Comparison of ENCODE assay signal across 16 cellular contexts in the genomic region with DNA sequence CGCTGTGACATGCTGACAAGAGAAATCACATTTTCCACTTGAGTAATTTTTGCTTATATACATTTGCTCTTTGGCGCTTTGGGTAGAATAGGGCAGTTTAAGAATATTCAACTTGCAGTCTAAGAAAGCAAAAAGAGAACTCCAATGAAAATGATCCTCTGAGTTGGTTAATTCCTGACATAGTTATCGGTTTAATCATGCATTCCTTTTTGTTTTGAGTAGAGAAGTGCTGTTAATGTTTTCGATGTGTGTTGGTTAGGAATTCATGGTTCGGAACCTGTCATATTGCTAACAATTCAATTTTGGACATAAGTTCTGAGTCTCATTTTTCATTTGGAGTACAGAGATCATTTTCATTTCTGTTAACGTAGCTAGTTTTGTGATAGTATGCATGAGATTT.
A peak's percentile ranks its signal among the peaks of the same experiment; 100 is the strongest.
DNase-seq lines count a peak whose midpoint lies in the region; ATAC-seq and TF ChIP-seq lines count a peak whose summit lies in the region.
"Had no signal": no experiment of that assay in that cellular context is flagged by ENCODE, and none has a peak within 500 bp of the region (broad histone marks: within the 10 kb centered on the region; RNA-seq: fewer than 3 reads in every experiment).

No MANE protein-coding gene starts in this region.

- POLR2A ChIA-PET in A673 (lab: Charles Lee; ENCODE audit: low non-redundant PET) = no interaction called here
- POLR2A ChIA-PET in activated CD4-positive, alpha-beta memory T cell treated with anti-CD3 and anti-CD28 coated beads, Interleukin-2, amount 10 ng/mL, durations not matched to agents 7 days and 5 days (lab: Charles Lee) = no interaction called here

- no peaks in the 10 kb centered on the region for H3K4me1 ChIP-seq in A673 (ENCODE audit: insufficient read depth, low read length, poor library complexity, severe bottlenecking)

- no peaks in the 10 kb centered on the region for H3K9me3 Mint-ChIP-seq in activated CD4-positive, alpha-beta memory T cell treated with anti-CD3 and anti-CD28 coated beads, Interleukin-2, amount 10 ng/mL, durations not matched to agents 7 days and 5 days
- H3K9me3 Mint-ChIP-seq: T-helper 2 cell treated with Interferon-gamma antibody and Interleukin-4, amounts not matched to agents 5 μg/mL and 100 μg/mL, for 36 hours had no signal

- no TSS peak for BruUV-seq in A673 (replicated peaks; lab: Mats Ljungman, UMichigan)

- H3K9me3 ChIP-seq in A673 (ENCODE audit: low read depth, low read length, poor library complexity, severe bottlenecking) = no peaks in the 10 kb centered on the region
- H3K9me3 ChIP-seq: tibial artery had no signal

- H3K36me3 Mint-ChIP-seq in activated CD4-positive, alpha-beta memory T cell treated with anti-CD3 and anti-CD28 coated beads, Interleukin-2, amount 10 ng/mL, durations not matched to agents 7 days and 5 days (ENCODE audit: low read depth) = no peaks in the 10 kb centered on the region

- H3K36me3 ChIP-seq in A673 (ENCODE audit: insufficient read depth, low read length, poor library complexity, severe bottlenecking) = no peaks in the 10 kb centered on the region
- H3K36me3 ChIP-seq: tibial artery had no signal

- H3K27me3 Mint-ChIP-seq in activated CD4-positive, alpha-beta memory T cell treated with anti-CD3 and anti-CD28 coated beads, Interleukin-2, amount 10 ng/mL, durations not matched to agents 7 days and 5 days = no peaks in the 10 kb centered on the region

- DNase-seq in A673 (ENCODE audit: low spot score) (peak; percentile 4), HFF-Myc (ENCODE audit: extremely low read depth, low read depth) (peak; percentile 35), astrocyte of the hippocampus (ENCODE audit: low read depth, low spot score) (peak; percentile 78), iris pigment epithelial cell (ENCODE audit: low read depth) (peak; percentile 85), T-helper 9 cell (no peak), GF-D8 (lab: John Stamatoyannopoulos, UW) (no peak)
- DNase-seq in activated CD4-positive, alpha-beta memory T cell treated with anti-CD3 and anti-CD28 coated beads, Interleukin-2, amount 10 ng/mL, durations not matched to agents 7 days and 5 days = no peak
- DNase-seq: activated CD4-positive, alpha-beta T cell treated with anti-CD3 and anti-CD28 coated beads, Interleukin-2, amount 50 U/mL, for 4 hours; caudate nucleus; NCI-H1436 treated with DMSO at 0.1 percent for 48 hours; stimulated activated CD4-positive, alpha-beta T cell treated with anti-CD3 and anti-CD28 coated beads, Interleukin-15, amount 100 ng/mL, for 24 hours; tibial artery had no signal

- no peak for ATAC-seq in GM19397 (IDR thresholded peaks at IDR 0.05; ENCODE audit: unreplicated experiment)

- no peak overlapping the region for H3K4me3 Mint-ChIP-seq in activated CD4-positive, alpha-beta memory T cell treated with anti-CD3 and anti-CD28 coated beads, Interleukin-2, amount 10 ng/mL, durations not matched to agents 7 days and 5 days
- H3K4me3 Mint-ChIP-seq: T-helper 2 cell treated with Interferon-gamma antibody and Interleukin-4, amounts not matched to agents 5 μg/mL and 100 μg/mL, for 36 hours had no signal

- no peaks in the 10 kb centered on the region for H3K27me3 ChIP-seq in A673 (replicated peaks; ENCODE audit: insufficient read depth, low read depth, low read length, poor library complexity)
- H3K27me3 ChIP-seq: tibial artery had no signal

- no peak overlapping the region for H3K27ac Mint-ChIP-seq in activated CD4-positive, alpha-beta memory T cell treated with anti-CD3 and anti-CD28 coated beads, Interleukin-2, amount 10 ng/mL, durations not matched to agents 7 days and 5 days
- H3K27ac Mint-ChIP-seq: T-helper 2 cell treated with Interferon-gamma antibody and Interleukin-4, amounts not matched to agents 5 μg/mL and 100 μg/mL, for 36 hours had no signal

- no peaks in the 10 kb centered on the region for H3K4me1 Mint-ChIP-seq in activated CD4-positive, alpha-beta memory T cell treated with anti-CD3 and anti-CD28 coated beads, Interleukin-2, amount 10 ng/mL, durations not matched to agents 7 days and 5 days

- TF ChIP-seq CTCF in A673 (conservative IDR thresholded peaks at IDR 0.05; ENCODE audit: low read depth, low read length) (no peak), HFF-Myc (IDR thresholded peaks at IDR 0.05; ENCODE audit: low read depth, low read length, missing control alignments) (no peak)

- intact Hi-C loops in A673 (cut with micrococcal nuclease; ENCODE audit: unreplicated experiment) = no loop called here

- no peak overlapping the region for H3K27ac ChIP-seq in A673 (ENCODE audit: low read depth, low read length, poor library complexity, severe bottlenecking)
- H3K27ac ChIP-seq: RWPE1, tibial artery had no signal

- H3K4me3 ChIP-seq in A673 (ENCODE audit: low read depth, low read length, poor library complexity, severe bottlenecking) (no peak overlapping the region), HFF-Myc (replicated peaks; ENCODE audit: low read depth, low read length) (no peak overlapping the region)
- H3K4me3 ChIP-seq: lung had no signal

- CTCF ChIA-PET in A673 (lab: Charles Lee) = no interaction called here
- CTCF ChIA-PET in activated CD4-positive, alpha-beta memory T cell treated with anti-CD3 and anti-CD28 coated beads, Interleukin-2, amount 10 ng/mL, durations not matched to agents 7 days and 5 days (lab: Charles Lee) = no interaction called here

Comparison
In these comparisons a context has a peak if more than half of its experiments do, and no peak if none do; other contexts are left out.
1. DNase-seq: peak in A673 (single experiment), HFF-Myc (single experiment), astrocyte of the hippocampus (single experiment) and iris pigment epithelial cell (single experiment); none in activated CD4-positive, alpha-beta memory T cell treated with anti-CD3 and anti-CD28 coated beads, Interleukin-2, amount 10 ng/mL, durations not matched to agents 7 days and 5 days (single experiment), T-helper 9 cell (single experiment) and GF-D8 (single experiment).